Comparison of ENCODE assay signal across 9 cellular contexts in the genomic region with DNA sequence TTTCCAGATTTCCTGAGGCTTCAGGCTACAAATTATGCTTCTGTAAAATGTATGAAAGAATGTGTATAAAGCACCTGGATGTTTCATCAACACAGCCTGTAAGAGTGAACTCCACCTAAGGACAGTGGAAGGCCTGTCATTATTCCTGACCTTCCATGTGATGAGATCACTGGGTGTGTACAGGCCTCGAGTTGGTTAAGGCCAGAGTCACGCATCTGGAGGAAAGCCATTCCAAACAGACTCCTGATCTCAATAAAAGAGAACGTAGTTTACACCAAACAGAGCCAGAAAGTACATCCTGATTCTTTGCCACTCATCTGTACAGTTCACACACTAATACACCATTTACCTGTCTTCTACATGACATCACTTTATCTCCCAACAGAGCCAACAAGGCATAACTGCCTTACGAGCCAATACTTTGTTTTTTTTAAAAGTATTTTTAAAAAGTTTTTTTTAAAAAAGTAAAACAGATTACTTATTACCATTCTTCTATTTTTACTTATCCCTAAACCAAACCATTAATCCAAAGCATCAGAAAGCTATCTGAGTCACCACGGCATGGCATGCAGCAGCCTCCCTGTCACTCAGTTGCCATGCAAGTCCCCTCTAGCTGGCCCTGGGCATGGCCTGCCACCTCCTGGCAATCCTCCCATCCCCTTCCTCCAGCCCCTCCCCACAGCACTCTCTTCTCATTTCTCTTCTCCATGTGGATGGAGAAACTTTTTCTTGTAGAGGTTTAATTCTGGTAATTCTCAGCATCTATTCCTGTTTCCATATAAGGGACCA.
A peak's percentile ranks its signal among the peaks of the same experiment; 100 is the strongest.
DNase-seq lines count a peak whose midpoint lies in the region; ATAC-seq and TF ChIP-seq lines count a peak whose summit lies in the region.
"Had no signal": no experiment of that assay in that cellular context is flagged by ENCODE, and none has a peak within 500 bp of the region (broad histone marks: within the 10 kb centered on the region; RNA-seq: fewer than 3 reads in every experiment).

No MANE protein-coding gene starts in this region.

- intact Hi-C loops in breast epithelium (cut with DNase I; ENCODE audit: low total_unique reads): no loop called here

- H3K4me1 Mint-ChIP-seq in stimulated activated memory B cell treated with anti-CD40 and anti-IgM and Interleukin-4, amounts not matched to agents 10 μg/mL and 1 μg/mL and 100 μg/mL, for 72 hours: peaks cover 4% of the 10 kb centered on the region
- H3K4me1 Mint-ChIP-seq in progenitor cell of endocrine pancreas (ENCODE audit: low read depth): no peaks in the 10 kb centered on the region

- no peaks in the 10 kb centered on the region for H3K4me1 ChIP-seq in breast epithelium
- H3K4me1 ChIP-seq in right atrium auricular region: peaks cover 0 to 21% of the 10 kb centered on the region in 2 donors

- no peak for TF ChIP-seq POLR2A in breast epithelium (IDR thresholded peaks at IDR 0.05)

- H3K27ac Mint-ChIP-seq in stimulated activated memory B cell treated with anti-CD40 and anti-IgM and Interleukin-4, amounts not matched to agents 10 μg/mL and 1 μg/mL and 100 μg/mL, for 72 hours: no peak overlapping the region
- no peak overlapping the region for H3K27ac Mint-ChIP-seq in progenitor cell of endocrine pancreas

- no peaks in the 10 kb centered on the region for H3K27me3 Mint-ChIP-seq in stimulated activated memory B cell treated with anti-CD40 and anti-IgM and Interleukin-4, amounts not matched to agents 10 μg/mL and 1 μg/mL and 100 μg/mL, for 72 hours
- H3K27me3 Mint-ChIP-seq in progenitor cell of endocrine pancreas: no peaks in the 10 kb centered on the region

- no peak for TF ChIP-seq CTCF in breast epithelium (IDR thresholded peaks at IDR 0.05)
- no peak for TF ChIP-seq CTCF in right atrium auricular region (IDR thresholded peaks at IDR 0.05)
- TF ChIP-seq CTCF in progenitor cell of endocrine pancreas (IDR thresholded peaks at IDR 0.05; ENCODE audit: unreplicated experiment): no peak

- H3K36me3 ChIP-seq in breast epithelium (no peaks in the 10 kb centered on the region), right atrium auricular region (peaks cover 47% of the 10 kb centered on the region)

- no peaks in the 10 kb centered on the region for H3K9me3 Mint-ChIP-seq in stimulated activated memory B cell treated with anti-CD40 and anti-IgM and Interleukin-4, amounts not matched to agents 10 μg/mL and 1 μg/mL and 100 μg/mL, for 72 hours
- no peaks in the 10 kb centered on the region for H3K9me3 Mint-ChIP-seq in progenitor cell of endocrine pancreas (ENCODE audit: low read depth)

- H3K27ac ChIP-seq in breast epithelium: peak overlapping the region; percentile 45 to 71
- peak overlapping the region; percentile 29 to 38 for H3K27ac ChIP-seq in right atrium auricular region

- peak; percentile 42 for DNase-seq in HT1080 (ENCODE audit: low read depth)
- DNase-seq in breast epithelium (ENCODE audit: low spot score in 2 of 2): no peak
- DNase-seq in right atrium auricular region (ENCODE audit: low spot score): no peak
- peak; percentile 79 for DNase-seq in stromal cell of bone marrow (ENCODE audit: low read depth)
- no peak for DNase-seq in NCI-H2171 (lab: John Stamatoyannopoulos, UW)
- no peak for DNase-seq in progenitor cell of endocrine pancreas (ENCODE audit: low spot score, unreplicated experiment)
- DNase-seq: spleen had no signal

- no peak overlapping the region for H3K4me3 Mint-ChIP-seq in stimulated activated memory B cell treated with anti-CD40 and anti-IgM and Interleukin-4, amounts not matched to agents 10 μg/mL and 1 μg/mL and 100 μg/mL, for 72 hours
- no peak overlapping the region for H3K4me3 Mint-ChIP-seq in progenitor cell of endocrine pancreas (ENCODE audit: low read depth)

- H3K27me3 ChIP-seq in breast epithelium: no peaks in the 10 kb centered on the region
- no peaks in the 10 kb centered on the region for H3K27me3 ChIP-seq in right atrium auricular region
- H3K27me3 ChIP-seq: spleen had no signal

- H3K4me3 ChIP-seq in breast epithelium (no peak overlapping the region), right atrium auricular region (no peak overlapping the region)
- H3K4me3 ChIP-seq: spleen had no signal

- no peak for ATAC-seq in stimulated activated memory B cell treated with anti-CD40 and anti-IgM and Interleukin-4, amounts not matched to agents 10 μg/mL and 1 μg/mL and 100 μg/mL, for 72 hours
- ATAC-seq in GM18519 (IDR thresholded peaks at IDR 0.05; ENCODE audit: low FRiP score, unreplicated experiment): no peak

- no peaks in the 10 kb centered on the region for H3K9me3 ChIP-seq in breast epithelium
- H3K9me3 ChIP-seq in right atrium auricular region: no peaks in the 10 kb centered on the region
- H3K9me3 ChIP-seq: spleen had no signal

- peaks cover 74% of the 10 kb centered on the region for H3K36me3 Mint-ChIP-seq in stimulated activated memory B cell treated with anti-CD40 and anti-IgM and Interleukin-4, amounts not matched to agents 10 μg/mL and 1 μg/mL and 100 μg/mL, for 72 hours
- H3K36me3 Mint-ChIP-seq in progenitor cell of endocrine pancreas (ENCODE audit: insufficient read depth): peaks cover 23% of the 10 kb centered on the region

Comparison
In these comparisons a context has a peak if more than half of its experiments do, and no peak if none do; other contexts are left out.
1. DNase-seq: peak in HT1080 (single experiment) and stromal cell of bone marrow (single experiment); none in breast epithelium (0 of 2), right atrium auricular region (single experiment), NCI-H2171 (single experiment) and progenitor cell of endocrine pancreas (single experiment).